ENCODE assay signal across 12 cellular contexts in the genomic region with DNA sequence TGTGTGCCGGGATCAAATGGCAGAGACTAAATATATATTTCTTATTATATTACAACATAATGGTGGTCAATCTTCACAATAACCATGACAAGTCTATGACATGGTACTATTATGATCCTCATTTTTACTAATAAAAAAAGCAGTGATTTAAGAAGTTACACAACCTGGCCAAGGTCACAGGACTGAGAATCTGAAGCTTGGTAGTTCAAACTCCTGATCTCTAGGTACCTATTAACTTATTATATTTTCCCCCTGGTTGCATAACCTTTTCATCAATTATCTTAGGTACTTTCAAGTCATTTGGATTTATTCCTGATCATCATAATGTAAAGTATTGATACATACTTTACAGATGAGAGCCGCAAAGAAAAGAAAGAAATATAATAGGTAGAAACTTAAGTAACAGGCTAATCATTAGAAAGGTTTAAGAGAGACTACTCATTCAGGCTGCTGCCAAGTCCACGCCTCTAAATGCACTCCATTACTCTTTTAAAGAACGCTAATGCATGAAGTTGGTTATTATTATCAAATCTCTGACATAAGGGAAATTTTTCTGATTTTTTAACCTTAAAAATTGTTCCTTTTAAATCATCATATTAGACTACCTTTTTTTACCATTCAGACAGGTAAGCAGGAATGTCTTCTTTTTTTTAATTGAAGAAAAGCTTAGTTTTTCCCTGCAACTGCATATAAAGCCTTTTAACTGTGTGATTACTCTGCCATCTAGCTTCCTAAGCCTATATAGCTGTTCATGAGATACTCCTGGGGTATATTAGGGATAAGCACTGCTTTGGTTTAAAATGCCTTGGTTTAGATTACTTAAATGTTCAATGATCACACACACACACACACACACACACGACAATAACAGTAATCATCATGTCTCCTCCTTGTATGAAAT. TPM values are rescaled to one million over a fixed set of nuclear protein-coding genes. Genes with fewer than 3 reads are reported as not detected.
DNase-seq lines count a peak whose midpoint lies in the region; ATAC-seq and TF ChIP-seq lines count a peak whose summit lies in the region.
"Had no signal": no experiment of that assay in that cellular context is flagged by ENCODE, and none has a peak within 500 bp of the region (broad histone marks: within the 10 kb centered on the region; RNA-seq: fewer than 3 reads in every experiment).

No MANE protein-coding gene starts in this region.

- no peaks in the 10 kb centered on the region for H3K27me3 ChIP-seq in tibial artery

- H3K36me3 ChIP-seq in tibial artery, result no peaks in the 10 kb centered on the region
- H3K36me3 ChIP-seq: left ventricle myocardium inferior had no signal

- DNase-seq in AG09319 (ENCODE audit: extremely low read depth, low read depth), result no peak
- peak; percentile 13 for DNase-seq in HuH-7 (ENCODE audit: low spot score)
- peak; percentile 26 for DNase-seq in SK-N-DZ (ENCODE audit: low spot score)
- peak; percentile 35 for DNase-seq in iPS-NIHi7 (ENCODE audit: extremely low spot score)
- no peak for DNase-seq in A172 (ENCODE audit: low spot score)
- no peak for DNase-seq in tibial artery
- no peak for DNase-seq in NCI-H774 (lab: John Stamatoyannopoulos, UW)
- DNase-seq: activated B cell treated with CpG ODN at 0.5 μM for 24 hours; aorta; left ventricle myocardium inferior; stimulated activated CD4-positive, alpha-beta T cell treated with anti-CD3 and anti-CD28 coated beads, Interleukin-4, amount 100 ng/mL, for 1 hour had no signal

- no peaks in the 10 kb centered on the region for H3K9me3 ChIP-seq in tibial artery
- H3K9me3 ChIP-seq: left ventricle myocardium inferior had no signal

- intact Hi-C loops in tibial artery (cut with DNase I; ENCODE audit: low total_unique reads), result no loop called here

- H3K27ac ChIP-seq in tibial artery, result no peak overlapping the region
- H3K27ac ChIP-seq: left ventricle myocardium inferior had no signal

- no peaks in the 10 kb centered on the region for H3K4me1 ChIP-seq in tibial artery
- H3K4me1 ChIP-seq: left ventricle myocardium inferior had no signal

- no peak for ATAC-seq in HG02884 (IDR thresholded peaks at IDR 0.05; ENCODE audit: unreplicated experiment)

- H3K4me3 ChIP-seq in tibial artery, result no peak overlapping the region
- H3K4me3 ChIP-seq: left ventricle myocardium inferior had no signal

- TF ChIP-seq CTCF in AG09319 (IDR thresholded peaks at IDR 0.05; ENCODE audit: low read depth, low read length), result peak; percentile 20
- no peak for TF ChIP-seq CTCF in tibial artery (IDR thresholded peaks at IDR 0.05)

RNA-seq across cellular contexts. Expression of a gene that starts 35.6 kb away (rescaled TPM):
- polyA plus RNA-seq in SK-N-DZ (2014; cell fraction: cytosol; rRNA removed), result 7,281 and 7,959 TPM in 2 replicates
- polyA plus RNA-seq in SK-N-DZ (2014; cell fraction: nucleus; rRNA removed), result 4,100 and 8,176 TPM in 2 replicates
- total RNA-seq in A172 (2014; rRNA removed; shearing (Covaris generic)), result 1,242 and 2,235 TPM in 2 replicates

RNA-seq across cellular contexts. Expression of a gene that starts 48.2 kb away (rescaled TPM):
- polyA plus RNA-seq in SK-N-DZ (2014; cell fraction: cytosol; rRNA removed), result 29.1 and 34.8 TPM in 2 replicates
- 16.7 and 20.4 TPM in 2 replicates for polyA plus RNA-seq in SK-N-DZ (2014; cell fraction: nucleus; rRNA removed)
- 48.7 and 53.1 TPM in 2 replicates for total RNA-seq in A172 (2014; rRNA removed; shearing (Covaris generic))

Comparison
In these comparisons a context has a peak if more than half of its experiments do, and no peak if none do; other contexts are left out.
1. DNase-seq: peak in HuH-7 (single experiment), SK-N-DZ (single experiment) and iPS-NIHi7 (single experiment); none in AG09319 (single experiment), A172 (single experiment), tibial artery (0 of 2) and NCI-H774 (single experiment).